12 cellular contexts compared by ENCODE assay signal in genomic region chr2:238308177-238308576, GRCh38. TPM values are rescaled to one million over a fixed set of nuclear protein-coding genes. Genes with fewer than 3 reads are reported as not detected.
DNase-seq lines count a peak whose midpoint lies in the region; ATAC-seq, FAIRE-seq and TF ChIP-seq lines count a peak whose summit lies in the region.
"Had no signal": no experiment of that assay in that cellular context is flagged by ENCODE, and none has a peak within 500 bp of the region (broad histone marks: within the 10 kb centered on the region; RNA-seq: fewer than 3 reads in every experiment).

No MANE protein-coding gene starts in this region.

- H3K4me3 ChIP-seq in left ventricle myocardium inferior, result no peak overlapping the region
- H3K4me3 ChIP-seq in PC-9, result no peak overlapping the region
- no peak overlapping the region for H3K4me3 ChIP-seq in fibroblast of villous mesenchyme (ENCODE audit: low read depth, low read length)
- H3K4me3 ChIP-seq in kidney (ENCODE audit: low read length in 2 of 2), result no peak overlapping the region
- no peak overlapping the region for H3K4me3 ChIP-seq in ovary
- H3K4me3 ChIP-seq: BLaER1 treated with 17β-estradiol and CSF1 and Interleukin-3, amounts not matched to agents 10 nM and 100 nM; left lung had no signal

- intact Hi-C loops in left ventricle myocardium inferior (cut with micrococcal nuclease) (no loop called here), left cardiac atrium (cut with DNase I) (no loop called here), PC-9 (cut with micrococcal nuclease; ENCODE audit: unreplicated experiment) (no loop called here), kidney (cut with DNase I) (no loop called here), ovary (cut with DNase I) (no loop called here)

- H3K9ac ChIP-seq in kidney (ENCODE audit: low read length in 2 of 2), result no peak overlapping the region
- H3K9ac ChIP-seq: BLaER1 treated with 17β-estradiol and CSF1 and Interleukin-3, amounts not matched to agents 10 nM and 100 nM had no signal

- TF ChIP-seq POLR2A in ovary (IDR thresholded peaks at IDR 0.05), result no peak

- H3K9me2 ChIP-seq in PC-9 (ENCODE audit: insufficient read depth), result no peaks in the 10 kb centered on the region

- H3K36me3 ChIP-seq in left ventricle myocardium inferior (no peaks in the 10 kb centered on the region), PC-9 (ENCODE audit: low read depth) (no peaks in the 10 kb centered on the region), kidney (ENCODE audit: control insufficient read depth in 1 of 2, insufficient read depth in 2 of 2, low read length in 2 of 2) (no peaks in the 10 kb centered on the region), ovary (no peaks in the 10 kb centered on the region)
- H3K36me3 ChIP-seq: BLaER1 treated with 17β-estradiol and CSF1 and Interleukin-3, amounts not matched to agents 10 nM and 100 nM; left lung had no signal

- H3K4me2 ChIP-seq in PC-9, result no peak overlapping the region
- H3K4me2 ChIP-seq: BLaER1 treated with 17β-estradiol and CSF1 and Interleukin-3, amounts not matched to agents 10 nM and 100 nM had no signal

- H3K27me3 ChIP-seq in left ventricle myocardium inferior (ENCODE audit: low read depth), result peaks cover 9% of the 10 kb centered on the region
- no peaks in the 10 kb centered on the region; the same call in 1 of the 2 replicates for H3K27me3 ChIP-seq in PC-9 (ENCODE audit: insufficient read depth, low read depth)
- H3K27me3 ChIP-seq in ovary, result no peaks in the 10 kb centered on the region
- H3K27me3 ChIP-seq: BLaER1 treated with 17β-estradiol and CSF1 and Interleukin-3, amounts not matched to agents 10 nM and 100 nM; left lung had no signal

- H3K9me3 ChIP-seq in left ventricle myocardium inferior (replicated peaks) (no peaks in the 10 kb centered on the region), PC-9 (ENCODE audit: insufficient read depth, low read depth) (no peaks in the 10 kb centered on the region), kidney (ENCODE audit: control insufficient read depth in 1 of 2, low read length in 2 of 2) (no peaks in the 10 kb centered on the region), ovary (no peaks in the 10 kb centered on the region)
- H3K9me3 ChIP-seq: left lung had no signal

- H3K27ac ChIP-seq in left ventricle myocardium inferior (replicated peaks) (no peak overlapping the region), PC-9 (no peak overlapping the region), kidney (ENCODE audit: low read depth in 2 of 2, low read length in 2 of 2) (no peak overlapping the region), ovary (no peak overlapping the region)
- H3K27ac ChIP-seq: BLaER1 treated with 17β-estradiol and CSF1 and Interleukin-3, amounts not matched to agents 10 nM and 100 nM; left lung had no signal

- no peak for TF ChIP-seq EP300 in ovary (IDR thresholded peaks at IDR 0.05)

- H3K79me2 ChIP-seq in PC-9 (ENCODE audit: low read depth), result no peaks in the 10 kb centered on the region

- H2AFZ ChIP-seq in PC-9, result no peak overlapping the region

- DNase-seq in left ventricle myocardium inferior, result no peak
- DNase-seq in left cardiac atrium, result no peak
- no peak for DNase-seq in PC-9
- DNase-seq in fibroblast of villous mesenchyme (ENCODE audit: low read depth), result no peak
- no peak for DNase-seq in kidney
- no peak for DNase-seq in AG08395 (ENCODE audit: low spot score)
- no peak for DNase-seq in stimulated activated CD4-positive, alpha-beta T cell treated with anti-CD3 and anti-CD28 coated beads, Interleukin-4, amount 100 ng/mL, for 24 hours
- DNase-seq in ovary, result no peak
- DNase-seq: NCI-H2029 treated with DMSO at 0.1 percent for 48 hours; stimulated activated CD4-positive, alpha-beta T cell treated with anti-CD3 and anti-CD28 coated beads, Interleukin-15, amount 100 ng/mL, for 24 hours had no signal

- no peak for FAIRE-seq in kidney (lab: Jason Lieb, UNC)

- H3K4me1 ChIP-seq in left ventricle myocardium inferior (no peaks in the 10 kb centered on the region), PC-9 (replicated peaks; ENCODE audit: insufficient read depth) (no peaks in the 10 kb centered on the region), kidney (ENCODE audit: control insufficient read depth in 1 of 2, insufficient read depth in 1 of 2, low read depth in 1 of 2, low read length in 2 of 2) (peaks cover 0 to 3% of the 10 kb centered on the region in 2 donors), ovary (ENCODE audit: insufficient read depth) (no peaks in the 10 kb centered on the region)
- H3K4me1 ChIP-seq: left lung had no signal

- POLR2A ChIA-PET in PC-9 (lab: Charles Lee; ENCODE audit: unreplicated experiment), result no interaction called here

- H4K20me1 ChIP-seq in PC-9 (ENCODE audit: insufficient read depth), result no peaks in the 10 kb centered on the region
- H4K20me1 ChIP-seq: BLaER1 treated with 17β-estradiol and CSF1 and Interleukin-3, amounts not matched to agents 10 nM and 100 nM had no signal

- no TSS peak for BruUV-seq in PC-9 (replicated peaks; lab: Mats Ljungman, UMichigan)

- H3F3A ChIP-seq in PC-9 (ENCODE audit: insufficient read depth, low read depth), result no peaks in the 10 kb centered on the region

- CTCF ChIA-PET in PC-9 (lab: Charles Lee), result no interaction called here

- TF ChIP-seq CTCF in left ventricle myocardium inferior (IDR thresholded peaks at IDR 0.05; ENCODE audit: borderline replicate concordance) (peak; percentile 40), PC-9 (conservative IDR thresholded peaks at IDR 0.05) (peak; percentile 62), fibroblast of villous mesenchyme (IDR thresholded peaks at IDR 0.05; ENCODE audit: insufficient read depth, low read depth, low read length) (peak; percentile 42), kidney (IDR thresholded peaks at IDR 0.05; ENCODE audit: borderline replicate concordance, extremely low read depth, insufficient read depth) (no peak), ovary (IDR thresholded peaks at IDR 0.05) (no peak)

- 66 to 78% (median 69%) methylated on average over 2 of the region's 2 CpGs for WGBS in ovary, 3 donors

- no peak for ATAC-seq in left cardiac atrium
- ATAC-seq: left lung had no signal

RNA-seq across cellular contexts. Expression of gene TRAF3IP1, which starts 12.1 kb away (rescaled TPM):
- total RNA-seq in left ventricle myocardium inferior (14.6 TPM), left cardiac atrium (10 to 100 TPM; 12.1 to 14.2 TPM), PC-9 (2021) (50.2 and 51.7 TPM in 2 replicates), fibroblast of villous mesenchyme (7.8 and 8.4 TPM in 2 replicates), kidney (24.2 TPM), ovary (10 to 100 TPM in 6 of 7 donors, 1 to 10 TPM in 1; 7.0 to 29.2 (median 19.9) TPM)
- polyA plus RNA-seq in kidney (ENCODE audit: insufficient read depth, low read depth, low replicate concordance) (6.4 TPM), ovary (10 to 100 TPM in 1 of 2 donors, 1 to 10 TPM in 1; 8.5 to 17.0 TPM)

RNA-seq across cellular contexts. Expression of gene PER2, which starts 19.8 kb away (rescaled TPM):
- total RNA-seq in left ventricle myocardium inferior, result 3.4 TPM
- total RNA-seq in left cardiac atrium, result 1 to 10 TPM; 6.4 to 8.1 TPM
- 18.9 and 22.9 TPM in 2 replicates for total RNA-seq in PC-9 (2021)
- total RNA-seq in fibroblast of villous mesenchyme, result 4.3 and 4.5 TPM in 2 replicates
- total RNA-seq in kidney, result 28.4 TPM
- 1.8 TPM for polyA plus RNA-seq in kidney (ENCODE audit: insufficient read depth, low read depth, low replicate concordance)
- 10 to 100 TPM in 6 of 7 donors, 1 to 10 TPM in 1; 9.9 to 34.5 (median 27.4) TPM for total RNA-seq in ovary
- polyA plus RNA-seq in ovary, result 1 to 10 TPM; 8.1 to 8.5 TPM

Comparison
In these comparisons a context has a peak if more than half of its experiments do, and no peak if none do; other contexts are left out.
1. CTCF ChIP-seq: peak in left ventricle myocardium inferior (single experiment), PC-9 (single experiment) and fibroblast of villous mesenchyme (single experiment); none in kidney (single experiment) and ovary (0 of 3).